In genomic region chr2:62660582-62661262, GRCh38 we compare ENCODE assay signal across 14 cellular contexts. TPM values are rescaled to one million over a fixed set of nuclear protein-coding genes. Genes with fewer than 3 reads are reported as not detected.
DNase-seq lines count a peak whose midpoint lies in the region; ATAC-seq and TF ChIP-seq lines count a peak whose summit lies in the region.
"Had no signal": no experiment of that assay in that cellular context is flagged by ENCODE, and none has a peak within 500 bp of the region (broad histone marks: within the 10 kb centered on the region; RNA-seq: fewer than 3 reads in every experiment).

No MANE protein-coding gene starts in this region.

- H3K4me3 ChIP-seq in ACC112 (ENCODE audit: low read depth, low read length) (peak overlapping the region; percentile 40), GM23338 (no peak overlapping the region)
- H3K4me3 ChIP-seq: BLaER1 had no signal

- H4K20me1 ChIP-seq in GM23338 (replicated peaks; ENCODE audit: insufficient read depth), result no peaks in the 10 kb centered on the region
- H4K20me1 ChIP-seq: BLaER1 had no signal

- H3K9me2 ChIP-seq in GM23338 (ENCODE audit: insufficient read depth), result peaks cover 3% of the 10 kb centered on the region; the same call in 1 of the 2 replicates

- H3K79me2 ChIP-seq in ACC112 (ENCODE audit: control insufficient read depth, insufficient read depth, low read length, unreplicated experiment) (no peaks in the 10 kb centered on the region), GM23338 (replicated peaks; ENCODE audit: insufficient read depth) (no peaks in the 10 kb centered on the region)

- H3K36me3 Mint-ChIP-seq in GM23338 (ENCODE audit: low read depth), result no peaks in the 10 kb centered on the region
- H3K36me3 Mint-ChIP-seq in activated T-helper 17 cell treated with anti-CD3 and anti-CD28 coated beads, Interleukin-2, amount 50 U/mL, for 72 hours (ENCODE audit: low read depth), result no peaks in the 10 kb centered on the region
- H3K36me3 Mint-ChIP-seq: WTC11 had no signal

- no peak for TF ChIP-seq CTCF in GM23338 (conservative IDR thresholded peaks at IDR 0.05; ENCODE audit: low read depth in 2 of 2)

- H3K4me3 Mint-ChIP-seq in GM23338, result no peak overlapping the region
- H3K4me3 Mint-ChIP-seq in activated T-helper 17 cell treated with anti-CD3 and anti-CD28 coated beads, Interleukin-2, amount 50 U/mL, for 72 hours, result peak overlapping the region; percentile 3
- H3K4me3 Mint-ChIP-seq: WTC11 had no signal

- H3K9me3 Mint-ChIP-seq in GM23338, result no peaks in the 10 kb centered on the region
- H3K9me3 Mint-ChIP-seq in activated T-helper 17 cell treated with anti-CD3 and anti-CD28 coated beads, Interleukin-2, amount 50 U/mL, for 72 hours, result no peaks in the 10 kb centered on the region
- H3K9me3 Mint-ChIP-seq: WTC11 had no signal

- H3K36me3 ChIP-seq in ACC112 (ENCODE audit: insufficient read depth, low read length), result no peaks in the 10 kb centered on the region
- H3K36me3 ChIP-seq in GM23338 (ENCODE audit: insufficient read depth), result no peaks in the 10 kb centered on the region
- H3K36me3 ChIP-seq: ascending aorta, BLaER1, upper lobe of left lung had no signal

- DNase-seq in GM23338 (ENCODE audit: low spot score) (no peak), kidney tubule cell (ENCODE audit: low spot score) (peak; percentile 23), SKM-1 treated with dmso at 0.1 percent for 144 hours (lab: John Stamatoyannopoulos, UW; ENCODE audit: unreplicated experiment) (no peak), HuH-7.5 (ENCODE audit: low spot score) (no peak)
- DNase-seq: kidney glomerular epithelial cell, NCI-H446, upper lobe of left lung had no signal

- H3K4me1 Mint-ChIP-seq in GM23338, result peaks cover 17% of the 10 kb centered on the region
- H3K4me1 Mint-ChIP-seq in activated T-helper 17 cell treated with anti-CD3 and anti-CD28 coated beads, Interleukin-2, amount 50 U/mL, for 72 hours, result peaks cover 5% of the 10 kb centered on the region

- H3F3A ChIP-seq in GM23338 (replicated peaks; ENCODE audit: low read depth), result no peaks in the 10 kb centered on the region

- H3K4me1 ChIP-seq in ACC112 (ENCODE audit: control insufficient read depth, insufficient read depth, low read length, unreplicated experiment) (peaks cover 60% of the 10 kb centered on the region), GM23338 (ENCODE audit: insufficient read depth) (peaks cover 5% of the 10 kb centered on the region; the same call in 1 of the 2 replicates)
- H3K4me1 ChIP-seq: BLaER1 had no signal

- H3K27me3 ChIP-seq in ACC112 (ENCODE audit: insufficient read depth, low read length), result no peaks in the 10 kb centered on the region
- no peaks in the 10 kb centered on the region for H3K27me3 ChIP-seq in GM23338 (ENCODE audit: insufficient read depth)
- H3K27me3 ChIP-seq: ascending aorta, BLaER1, upper lobe of left lung had no signal

- H3K4me2 ChIP-seq in GM23338, result no peak overlapping the region
- H3K4me2 ChIP-seq: BLaER1 had no signal

- H2AFZ ChIP-seq in ACC112 (ENCODE audit: low read length, unreplicated experiment) (peak overlapping the region; percentile 89), GM23338 (peak overlapping the region; percentile 15; the same call in 1 of the 2 replicates)

- H3K27ac ChIP-seq in ACC112 (ENCODE audit: low read depth, low read length) (peak overlapping the region; percentile 93), GM23338 (ENCODE audit: low read depth) (no peak overlapping the region)
- H3K27ac ChIP-seq: ascending aorta, BLaER1, upper lobe of left lung had no signal

- ATAC-seq in GM23338 (no peak), HG02623 (IDR thresholded peaks at IDR 0.05; ENCODE audit: unreplicated experiment) (no peak), GM21717 (IDR thresholded peaks at IDR 0.05; ENCODE audit: unreplicated experiment) (no peak)
- peak; percentile 86 for ATAC-seq in activated T-helper 17 cell treated with anti-CD3 and anti-CD28 coated beads, Interleukin-2, amount 50 U/mL, for 72 hours (replicated peaks)

- no peak overlapping the region for H3K27ac Mint-ChIP-seq in GM23338
- peak overlapping the region; percentile 46 for H3K27ac Mint-ChIP-seq in activated T-helper 17 cell treated with anti-CD3 and anti-CD28 coated beads, Interleukin-2, amount 50 U/mL, for 72 hours
- H3K27ac Mint-ChIP-seq: WTC11 had no signal

- H3K27me3 Mint-ChIP-seq in GM23338 (ENCODE audit: insufficient read depth, low read depth, poor library complexity), result no peaks in the 10 kb centered on the region
- H3K27me3 Mint-ChIP-seq in activated T-helper 17 cell treated with anti-CD3 and anti-CD28 coated beads, Interleukin-2, amount 50 U/mL, for 72 hours, result peaks cover 4% of the 10 kb centered on the region

TF ChIP-seq in GM23338, 12 proteins besides CTCF, POLR2A, EP300 and RAD21 (continues in another document):
- TF ChIP-seq JUNB (IDR thresholded peaks at IDR 0.05; ENCODE audit: unreplicated experiment) (no peak), REST (IDR thresholded peaks at IDR 0.05; ENCODE audit: unreplicated experiment) (no peak), STAT1 (IDR thresholded peaks at IDR 0.05; ENCODE audit: unreplicated experiment) (no peak), EZH2 (IDR thresholded peaks at IDR 0.05; ENCODE audit: low read depth, unreplicated experiment) (no peak), ZNF331 (CRISPR knock-in tag; IDR thresholded peaks at IDR 0.05; ENCODE audit: low read depth) (no peak), ZNF114 (CRISPR knock-in tag; IDR thresholded peaks at IDR 0.05) (no peak), EZH2phosphoT487 (IDR thresholded peaks at IDR 0.05; ENCODE audit: unreplicated experiment) (no peak)
- TF ChIP-seq, protein P1, sequence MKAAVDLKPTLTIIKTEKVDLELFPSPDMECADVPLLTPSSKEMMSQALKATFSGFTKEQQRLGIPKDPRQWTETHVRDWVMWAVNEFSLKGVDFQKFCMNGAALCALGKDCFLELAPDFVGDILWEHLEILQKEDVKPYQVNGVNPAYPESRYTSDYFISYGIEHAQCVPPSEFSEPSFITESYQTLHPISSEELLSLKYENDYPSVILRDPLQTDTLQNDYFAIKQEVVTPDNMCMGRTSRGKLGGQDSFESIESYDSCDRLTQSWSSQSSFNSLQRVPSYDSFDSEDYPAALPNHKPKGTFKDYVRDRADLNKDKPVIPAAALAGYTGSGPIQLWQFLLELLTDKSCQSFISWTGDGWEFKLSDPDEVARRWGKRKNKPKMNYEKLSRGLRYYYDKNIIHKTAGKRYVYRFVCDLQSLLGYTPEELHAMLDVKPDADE (IDR thresholded peaks at IDR 0.05), result no peak

RNA-seq across cellular contexts. Expression of gene EHBP1, which starts 44.8 kb away (rescaled TPM):
- 47.0 and 47.9 TPM in 2 replicates for total RNA-seq in GM23338 (2014; rRNA removed; shearing (Covaris generic))
- polyA plus RNA-seq in GM23338 (2016; fragmentation: Nextera tagmentation; extraction: Ambion mirVana), result 19.1 and 27.2 TPM in 2 replicates
- total RNA-seq in activated T-helper 17 cell treated with anti-CD3 and anti-CD28 coated beads, Interleukin-2, amount 50 U/mL, for 72 hours, result 10 to 100 TPM; 21.5 to 22.0 TPM
